Comparison of ENCODE assay signal across 21 cellular contexts in genomic region chr22:19374410-19374809, GRCh38.
"Had no signal": no experiment of that assay in that cellular context is flagged by ENCODE, and none has a peak within 500 bp of the region (broad histone marks: within the 10 kb centered on the region; RNA-seq: fewer than 3 reads in every experiment).

No MANE protein-coding gene starts in this region.

- H3K27ac ChIP-seq: coronary artery, dorsolateral prefrontal cortex, esophagus muscularis mucosa, foreskin keratinocyte, gastroesophageal sphincter, heart right ventricle, left lung, lower lobe of right lung had no signal

- H3K4me1 ChIP-seq: esophagus muscularis mucosa, foreskin keratinocyte, gastroesophageal sphincter, heart right ventricle, left lung, lower lobe of right lung had no signal

- H3K27me3 ChIP-seq: dorsolateral prefrontal cortex, esophagus muscularis mucosa, foreskin keratinocyte, gastroesophageal sphincter, heart right ventricle, left lung had no signal

- DNase-seq: dermis blood vessel endothelial cell; dorsolateral prefrontal cortex; effector CD4-positive, alpha-beta T cell; effector memory CD4-positive, alpha-beta T cell; foreskin keratinocyte; heart right ventricle; hippocampal formation; left cardiac atrium; left lung; left ventricle myocardium superior; lower lobe of right lung; mesenchymal stem cell; midbrain had no signal

- FAIRE-seq: colon, endothelial cell of umbilical vein, frontal cortex, islet of Langerhans, keratinocyte had no signal

- ATAC-seq: foreskin keratinocyte, gastroesophageal sphincter, heart right ventricle, left cardiac atrium, left lung, left ventricle myocardium superior, lower lobe of right lung had no signal

- H3K4me3 ChIP-seq: coronary artery, dorsolateral prefrontal cortex, esophagus muscularis mucosa, gastroesophageal sphincter, heart right ventricle, left lung, lower lobe of right lung had no signal

- H3K9me3 ChIP-seq: esophagus muscularis mucosa, gastroesophageal sphincter, heart right ventricle, left lung, lower lobe of right lung had no signal
